ENCODE assay signal across 8 cellular contexts in the genomic region with DNA sequence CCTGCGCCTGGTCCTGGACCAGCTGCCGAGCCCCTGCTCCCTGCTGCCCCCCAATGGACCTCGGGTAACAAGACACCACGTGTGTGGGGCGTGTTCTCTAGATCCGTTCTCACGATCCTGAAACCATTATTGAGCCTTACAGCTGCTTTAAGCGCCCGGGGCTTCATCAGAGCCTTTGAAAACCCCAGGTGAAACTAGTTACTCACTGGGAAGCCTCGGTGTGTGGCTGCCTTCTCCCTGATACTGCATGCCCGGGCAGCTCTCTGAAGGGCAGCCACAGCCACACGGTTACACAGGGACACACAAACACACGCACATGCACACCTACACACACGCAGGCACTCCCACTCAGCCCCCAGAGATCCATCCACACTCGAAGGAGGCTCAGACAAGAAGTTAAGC. TPM values are rescaled to one million over a fixed set of nuclear protein-coding genes. Genes with fewer than 3 reads are reported as not detected.
A peak's percentile ranks its signal among the peaks of the same experiment; 100 is the strongest.
DNase-seq lines count a peak whose midpoint lies in the region; ATAC-seq and TF ChIP-seq lines count a peak whose summit lies in the region.

No MANE protein-coding gene starts in this region.

- no peaks in the 10 kb centered on the region for H3K79me2 ChIP-seq in DOHH2 (ENCODE audit: control insufficient read depth, low read length)

- no peaks in the 10 kb centered on the region for H3K4me1 ChIP-seq in DOHH2 (ENCODE audit: control insufficient read depth, low read length)
- H3K4me1 ChIP-seq in skeletal muscle satellite cell (ENCODE audit: control insufficient read depth, insufficient read depth, low read length), result peaks cover 6% of the 10 kb centered on the region

- H3K27me3 Mint-ChIP-seq in activated CD4-positive, alpha-beta T cell treated with anti-CD3 and anti-CD28 coated beads, Interleukin-2, amount 10 ng/mL, durations not matched to agents 24 days and 14 days, result peaks cover 49% of the 10 kb centered on the region

- H3K27me3 ChIP-seq in DOHH2 (ENCODE audit: control insufficient read depth, low read length) (peaks cover 17% of the 10 kb centered on the region), skeletal muscle satellite cell (ENCODE audit: control insufficient read depth, insufficient read depth, low read length) (peaks cover 73% of the 10 kb centered on the region)

- no peaks in the 10 kb centered on the region for H3F3A ChIP-seq in DOHH2 (ENCODE audit: control insufficient read depth, insufficient read depth)

- H3K27ac Mint-ChIP-seq in activated CD4-positive, alpha-beta T cell treated with anti-CD3 and anti-CD28 coated beads, Interleukin-2, amount 10 ng/mL, durations not matched to agents 24 days and 14 days, result peak overlapping the region; percentile 63

- H3K9me2 ChIP-seq in DOHH2 (replicated peaks; ENCODE audit: control insufficient read depth, low read length), result no peaks in the 10 kb centered on the region

- ATAC-seq in GM19463 (IDR thresholded peaks at IDR 0.05; ENCODE audit: unreplicated experiment) (peak; percentile 86), GM21367 (IDR thresholded peaks at IDR 0.05; ENCODE audit: unreplicated experiment) (no peak), GM18858 (IDR thresholded peaks at IDR 0.05; ENCODE audit: unreplicated experiment) (no peak)

- no peak overlapping the region for H3K9ac ChIP-seq in skeletal muscle satellite cell (ENCODE audit: low read depth, low read length)

- H3K36me3 Mint-ChIP-seq in activated CD4-positive, alpha-beta T cell treated with anti-CD3 and anti-CD28 coated beads, Interleukin-2, amount 10 ng/mL, durations not matched to agents 24 days and 14 days (ENCODE audit: low read depth), result no peaks in the 10 kb centered on the region

- H3K4me1 Mint-ChIP-seq in activated CD4-positive, alpha-beta T cell treated with anti-CD3 and anti-CD28 coated beads, Interleukin-2, amount 10 ng/mL, durations not matched to agents 24 days and 14 days, result peaks cover 7% of the 10 kb centered on the region

- peak overlapping the region; percentile 64 for H3K4me3 Mint-ChIP-seq in activated CD4-positive, alpha-beta T cell treated with anti-CD3 and anti-CD28 coated beads, Interleukin-2, amount 10 ng/mL, durations not matched to agents 24 days and 14 days

- peak; percentile 76 for TF ChIP-seq CTCF in DOHH2 (IDR thresholded peaks at IDR 0.05; ENCODE audit: low read depth, low read length, poor library complexity, severe bottlenecking)
- peak; percentile 69 for TF ChIP-seq CTCF in fibroblast of villous mesenchyme (IDR thresholded peaks at IDR 0.05; ENCODE audit: insufficient read depth, low read depth, low read length)

- H3K36me3 ChIP-seq in DOHH2 (ENCODE audit: control insufficient read depth, low read length) (no peaks in the 10 kb centered on the region), skeletal muscle satellite cell (ENCODE audit: insufficient read depth, low read length) (no peaks in the 10 kb centered on the region)

- peak; percentile 66 for DNase-seq in LHCN-M2 (ENCODE audit: low read depth)
- peak; percentile 81 for DNase-seq in activated CD4-positive, alpha-beta T cell treated with anti-CD3 and anti-CD28 coated beads, Interleukin-2, amount 10 ng/mL, durations not matched to agents 24 days and 14 days
- DNase-seq in fibroblast of villous mesenchyme (ENCODE audit: low read depth), result peak; percentile 63

- no peak overlapping the region for H3K27ac ChIP-seq in DOHH2 (ENCODE audit: low read depth, low read length)

- intact Hi-C loops in activated CD4-positive, alpha-beta T cell treated with anti-CD3 and anti-CD28 coated beads, Interleukin-2, amount 10 ng/mL, durations not matched to agents 24 days and 14 days (cut with micrococcal nuclease), result no loop called here

- no peaks in the 10 kb centered on the region for H4K20me1 ChIP-seq in DOHH2 (ENCODE audit: control insufficient read depth, insufficient read depth, low read depth, low read length)

- H3K4me3 ChIP-seq in DOHH2 (ENCODE audit: low read length), result no peak overlapping the region
- H3K4me3 ChIP-seq in fibroblast of villous mesenchyme (ENCODE audit: low read depth, low read length), result no peak overlapping the region
- H3K4me3 ChIP-seq in skeletal muscle satellite cell (ENCODE audit: low read length), result peak overlapping the region; percentile 36

- H3K9me3 ChIP-seq in DOHH2 (ENCODE audit: control insufficient read depth, insufficient read depth, low read length) (no peaks in the 10 kb centered on the region), skeletal muscle satellite cell (replicated peaks; ENCODE audit: low read length) (no peaks in the 10 kb centered on the region)

- H3K9me3 Mint-ChIP-seq in activated CD4-positive, alpha-beta T cell treated with anti-CD3 and anti-CD28 coated beads, Interleukin-2, amount 10 ng/mL, durations not matched to agents 24 days and 14 days, result no peaks in the 10 kb centered on the region

- H3K4me2 ChIP-seq in DOHH2 (ENCODE audit: low read length) (no peak overlapping the region), skeletal muscle satellite cell (ENCODE audit: low read length) (peak overlapping the region; percentile 77)

RNA-seq across cellular contexts. Expression of a gene that starts 5.3 kb away (rescaled TPM):
- 0.06 TPM in 1 of 2 replicates, not detected in the other for total RNA-seq in LHCN-M2 (2014; rRNA removed)
- polyA plus RNA-seq in LHCN-M2 (2012), result 0.41 TPM
- total RNA-seq in activated CD4-positive, alpha-beta T cell treated with anti-CD3 and anti-CD28 coated beads, Interleukin-2, amount 10 ng/mL, durations not matched to agents 24 days and 14 days, result 0.19 and 0.26 TPM in 2 replicates
- 0.43 TPM in 1 of 2 replicates, not detected in the other for total RNA-seq in fibroblast of villous mesenchyme
- under 0.01 TPM in 1 of 2 replicates, not detected in the other for total RNA-seq in skeletal muscle satellite cell (2012; rRNA removed)

RNA-seq across cellular contexts. Expression of a gene that starts 10.1 kb away (rescaled TPM):
- not detected in 2 replicates for total RNA-seq in LHCN-M2 (2014; rRNA removed)
- polyA plus RNA-seq in LHCN-M2 (2012), result not detected
- total RNA-seq in activated CD4-positive, alpha-beta T cell treated with anti-CD3 and anti-CD28 coated beads, Interleukin-2, amount 10 ng/mL, durations not matched to agents 24 days and 14 days, result 0.49 and 1.3 TPM in 2 replicates
- not detected in 2 replicates for total RNA-seq in fibroblast of villous mesenchyme
- total RNA-seq in skeletal muscle satellite cell (2012; rRNA removed), result under 0.01 TPM in 1 of 2 replicates, not detected in the other

RNA-seq across cellular contexts. Expression of a gene that starts 20.9 kb away (rescaled TPM):
- total RNA-seq in LHCN-M2 (2014; rRNA removed), result 41.3 and 42.7 TPM in 2 replicates
- 93.2 TPM for polyA plus RNA-seq in LHCN-M2 (2012)
- 133 and 136 TPM in 2 replicates for total RNA-seq in activated CD4-positive, alpha-beta T cell treated with anti-CD3 and anti-CD28 coated beads, Interleukin-2, amount 10 ng/mL, durations not matched to agents 24 days and 14 days
- total RNA-seq in fibroblast of villous mesenchyme, result 16.1 and 17.3 TPM in 2 replicates
- 37.1 and 45.9 TPM in 2 replicates for total RNA-seq in skeletal muscle satellite cell (2012; rRNA removed)

RNA-seq across cellular contexts. Expression of a gene that starts 51.5 kb away (rescaled TPM):
- total RNA-seq in LHCN-M2 (2014; rRNA removed), result 0.58 and 0.98 TPM in 2 replicates
- polyA plus RNA-seq in LHCN-M2 (2012), result 0.90 TPM
- total RNA-seq in activated CD4-positive, alpha-beta T cell treated with anti-CD3 and anti-CD28 coated beads, Interleukin-2, amount 10 ng/mL, durations not matched to agents 24 days and 14 days, result 139 and 146 TPM in 2 replicates
- total RNA-seq in fibroblast of villous mesenchyme, result 2.9 and 3.9 TPM in 2 replicates
- 1.3 TPM in 2 replicates for total RNA-seq in skeletal muscle satellite cell (2012; rRNA removed)
